14 cellular contexts compared by ENCODE assay signal in the genomic region with DNA sequence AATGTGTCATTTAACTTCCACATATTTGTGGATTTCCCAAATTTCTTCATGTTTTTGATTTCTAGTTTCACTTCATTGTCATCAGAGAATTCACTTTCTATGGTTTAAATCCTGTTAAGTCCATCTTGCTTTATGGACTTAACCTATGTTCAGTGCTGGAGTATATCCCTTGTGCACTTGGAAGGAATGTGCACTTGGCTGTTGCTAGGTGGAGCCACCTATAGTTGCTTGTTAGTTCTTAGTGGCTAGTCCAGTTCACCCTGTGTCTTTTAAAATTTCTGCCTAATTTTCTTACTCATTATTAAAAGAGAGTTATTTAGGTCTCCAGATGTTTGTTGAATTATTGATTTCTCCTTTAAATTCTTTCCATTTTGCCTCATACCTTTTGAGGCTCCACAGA.
"Had no signal": no experiment of that assay in that cellular context is flagged by ENCODE, and none has a peak within 500 bp of the region (broad histone marks: within the 10 kb centered on the region; RNA-seq: fewer than 3 reads in every experiment).

No MANE protein-coding gene starts in this region.

- H3K27ac ChIP-seq: epithelial cell of prostate, gastrocnemius medialis, heart left ventricle, parathyroid adenoma had no signal

- DNase-seq: activated CD4-positive, alpha-beta T cell treated with anti-CD3 and anti-CD28 coated beads, Interleukin-2, amount 50 U/mL, for 48 hours; activated naive CD4-positive, alpha-beta T cell treated with Interleukin-2 at 50 U/mL for 16 hours; anterior cingulate cortex; dermis blood vessel endothelial cell; effector memory CD8-positive, alpha-beta T cell; gastrocnemius medialis; heart left ventricle; islet precursor cell; mucosa of descending colon; naive thymus-derived CD4-positive, alpha-beta T cell; stimulated activated CD4-positive, alpha-beta T cell treated with anti-CD3 and anti-CD28 coated beads, Interleukin-2, amount 100 ng/mL, for 48 hours; T-helper 9 cell had no signal
